1 cellular context compared by ENCODE assay signal in genomic region chr17:75552847-75553552, GRCh38.
TF ChIP-seq lines count a peak whose summit lies in the region.

No MANE protein-coding gene starts in this region.

TF ChIP-seq in K562, 482 proteins besides CTCF, POLR2A, EP300 and RAD21:
- TF ChIP-seq SPI1 (IDR thresholded peaks at IDR 0.05; ENCODE audit: borderline replicate concordance, low read depth, low read length) (peak; percentile 93), PHF8 (IDR thresholded peaks at IDR 0.05; ENCODE audit: borderline replicate concordance, low read length) (no peak), FOXK2 (conservative IDR thresholded peaks at IDR 0.05 in 1 of 2, IDR thresholded peaks at IDR 0.05 in 1 of 2; ENCODE audit: low read depth in 2 of 2) (no peak), ZNF639 (CRISPR knock-in tag; conservative IDR thresholded peaks at IDR 0.05 in 1 of 2, IDR thresholded peaks at IDR 0.05 in 1 of 2) (no peak), KDM1A (IDR thresholded peaks at IDR 0.05) (no peak), ZFP36 (IDR thresholded peaks at IDR 0.05; ENCODE audit: low read depth, low read length, partially characterized antibody) (peak; percentile 89), ZHX1 (conservative IDR thresholded peaks at IDR 0.05; ENCODE audit: low read length) (no peak), FOXJ2 (tag; IDR thresholded peaks at IDR 0.05) (no peak), GATA2 (CRISPR knock-in tag; IDR thresholded peaks at IDR 0.05) (peak; percentile 52; the same call in 1 of the 2 replicates), ZNF699 (CRISPR knock-in tag; IDR thresholded peaks at IDR 0.05; ENCODE audit: insufficient replicate concordance) (no peak), ZBTB49 (CRISPR knock-in tag; IDR thresholded peaks at IDR 0.05; ENCODE audit: borderline replicate concordance) (no peak), XRCC3 (IDR thresholded peaks at IDR 0.05) (no peak)
